Comparison of ENCODE assay signal across 22 cellular contexts in the genomic region with DNA sequence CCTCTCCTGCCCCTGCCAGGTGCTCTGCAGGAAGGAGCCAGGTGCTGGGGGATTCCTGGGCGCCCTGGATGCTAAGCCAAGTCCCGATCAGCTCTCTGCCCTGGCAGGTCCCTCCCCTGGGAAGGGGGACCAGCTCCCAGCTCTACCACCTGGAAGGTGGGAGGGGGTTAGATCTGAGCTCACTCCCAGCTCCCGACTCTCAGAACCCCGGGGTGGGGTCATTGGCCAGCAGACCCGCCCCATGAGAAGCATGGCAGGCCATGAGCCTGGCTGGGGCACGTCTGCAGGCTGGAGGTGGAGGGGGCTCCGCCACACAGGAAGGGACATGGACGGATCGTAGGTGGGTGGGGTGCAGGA.
"Had no signal": no experiment of that assay in that cellular context is flagged by ENCODE, and none has a peak within 500 bp of the region (broad histone marks: within the 10 kb centered on the region; RNA-seq: fewer than 3 reads in every experiment).

No MANE protein-coding gene starts in this region.

- ATAC-seq: activated CD8-positive, alpha-beta T cell treated with anti-CD3 and anti-CD28 coated beads for 36 hours; activated T-cell treated with anti-CD3 and anti-CD28 coated beads, Interleukin-2, amount 50 U/mL, for 72 hours; gastroesophageal sphincter had no signal

- H3K4me1 ChIP-seq: gastroesophageal sphincter, prostate gland, spleen, suprapubic skin, tibial artery had no signal

- DNase-seq: activated CD4-positive, alpha-beta T cell treated with anti-CD3 and anti-CD28 coated beads, Interleukin-2, amount 50 U/mL, for 1 hour; activated CD8-positive, alpha-beta T cell treated with anti-CD3 and anti-CD28 coated beads for 36 hours; activated naive CD4-positive, alpha-beta T cell treated with anti-CD3 and anti-CD28 coated beads, Interleukin-2, amount 10 ng/mL, durations not matched to agents 7 days and 5 days; activated T-cell treated with anti-CD3 and anti-CD28 coated beads, Interleukin-2, amount 50 U/mL, for 72 hours; amniotic stem cell; brain microvascular endothelial cell; caudate nucleus; hypothalamus; kidney glomerular epithelial cell; naive B cell; spleen; stimulated activated naive CD4-positive, alpha-beta T cell; SW 1271; T1000 had no signal

- H3K27ac Mint-ChIP-seq: activated CD8-positive, alpha-beta T cell treated with anti-CD3 and anti-CD28 coated beads for 36 hours; activated naive CD4-positive, alpha-beta T cell treated with anti-CD3 and anti-CD28 coated beads, Interleukin-2, amount 10 ng/mL, durations not matched to agents 7 days and 5 days; activated T-cell treated with anti-CD3 and anti-CD28 coated beads, Interleukin-2, amount 50 U/mL, for 72 hours; mesothelial cell of epicardium; naive B cell; nephron progenitor cell; T-helper 1 cell treated with Interleukin-12 subunit alpha and Interleukin-12 subunit beta and Interleukin-4 antibody, amounts not matched to agents 30 μg/mL and 1 μg/mL, for 36 hours had no signal

- H3K4me3 Mint-ChIP-seq: activated CD8-positive, alpha-beta T cell treated with anti-CD3 and anti-CD28 coated beads for 36 hours; activated naive CD4-positive, alpha-beta T cell treated with anti-CD3 and anti-CD28 coated beads, Interleukin-2, amount 10 ng/mL, durations not matched to agents 7 days and 5 days; activated T-cell treated with anti-CD3 and anti-CD28 coated beads, Interleukin-2, amount 50 U/mL, for 72 hours; mesothelial cell of epicardium; nephron progenitor cell; T-helper 1 cell treated with Interleukin-12 subunit alpha and Interleukin-12 subunit beta and Interleukin-4 antibody, amounts not matched to agents 30 μg/mL and 1 μg/mL, for 36 hours had no signal

- H3K9me3 ChIP-seq: ovary, prostate gland, suprapubic skin had no signal

- H3K36me3 ChIP-seq: brain microvascular endothelial cell, gastroesophageal sphincter, ovary, prostate gland, spleen, suprapubic skin, tibial artery had no signal

- H3K36me3 Mint-ChIP-seq: mesothelial cell of epicardium had no signal

- H3K27ac ChIP-seq: brain microvascular endothelial cell, gastroesophageal sphincter, ovary, prostate gland, spleen, suprapubic skin, tibial artery had no signal

- H3K4me1 Mint-ChIP-seq: activated naive CD4-positive, alpha-beta T cell treated with anti-CD3 and anti-CD28 coated beads, Interleukin-2, amount 10 ng/mL, durations not matched to agents 7 days and 5 days; naive B cell had no signal

- H3K27me3 ChIP-seq: brain microvascular endothelial cell, ovary had no signal

- H3K4me3 ChIP-seq: gastroesophageal sphincter, ovary, prostate gland, spleen, suprapubic skin, tibial artery had no signal
